Comparison of ENCODE assay signal across 11 cellular contexts in genomic region chr16:586645-587590, GRCh38. TPM values are rescaled to one million over a fixed set of nuclear protein-coding genes. Genes with fewer than 3 reads are reported as not detected.
A peak's percentile ranks its signal among the peaks of the same experiment; 100 is the strongest.
DNase-seq lines count a peak whose midpoint lies in the region; FAIRE-seq and TF ChIP-seq lines count a peak whose summit lies in the region.
"Had no signal": no experiment of that assay in that cellular context is flagged by ENCODE, and none has a peak within 500 bp of the region (broad histone marks: within the 10 kb centered on the region; RNA-seq: fewer than 3 reads in every experiment).

No MANE protein-coding gene starts in this region.

- peaks cover 13% of the 10 kb centered on the region for H4K20me1 ChIP-seq in PC-9 (ENCODE audit: insufficient read depth)
- no peaks in the 10 kb centered on the region for H4K20me1 ChIP-seq in endothelial cell of umbilical vein (replicated peaks; ENCODE audit: control insufficient read depth, extremely low read depth, insufficient read depth, low read length)

- H3K9ac ChIP-seq in endothelial cell of umbilical vein (replicated peaks; ENCODE audit: extremely low read depth, insufficient read depth, low read length): no peak overlapping the region
- H3K9ac ChIP-seq in skeletal muscle satellite cell (ENCODE audit: low read depth, low read length): no peak overlapping the region

- DNase-seq in activated CD4-positive, alpha-beta T cell treated with anti-CD3 and anti-CD28 coated beads, Interleukin-2, amount 10 ng/mL, durations not matched to agents 24 days and 14 days: no peak
- no peak for DNase-seq in activated CD4-positive, alpha-beta T cell treated with anti-CD3 and anti-CD28 coated beads for 4 hours
- no peak for DNase-seq in PC-9
- no peak for DNase-seq in endothelial cell of umbilical vein (ENCODE audit: low read depth, low spot score)
- no peak for DNase-seq in kidney tubule cell (ENCODE audit: low spot score)
- no peak for DNase-seq in esophagus squamous epithelium (lab: John Stamatoyannopoulos, UW)
- DNase-seq in middle frontal gyrus (ENCODE audit: extremely low spot score, low spot score): no peak
- DNase-seq: activated CD4-positive, alpha-beta T cell treated with anti-CD3 and anti-CD28 coated beads, Interleukin-2, amount 50 U/mL, for 4 hours had no signal

- H3K9me1 ChIP-seq in endothelial cell of umbilical vein (replicated peaks; ENCODE audit: control insufficient read depth, extremely low read depth, insufficient read depth, low read length): no peaks in the 10 kb centered on the region

- POLR2A ChIA-PET in PC-9 (lab: Charles Lee; ENCODE audit: unreplicated experiment) (no interaction called here), endothelial cell of umbilical vein (lab: Charles Lee) (interaction anchor here (0.7 kb wide), 1 partner anchor 18 kb away, joined by 4 read pairs; no protein-coding TSS in a partner anchor)

- H3K27ac Mint-ChIP-seq in activated CD4-positive, alpha-beta T cell treated with anti-CD3 and anti-CD28 coated beads, Interleukin-2, amount 10 ng/mL, durations not matched to agents 24 days and 14 days: peak overlapping the region; percentile 91

- no peak overlapping the region for H2AFZ ChIP-seq in PC-9
- H2AFZ ChIP-seq in endothelial cell of umbilical vein (ENCODE audit: low read depth, low read length): no peak overlapping the region

- H3K4me2 ChIP-seq in PC-9 (peak overlapping the region; percentile 84), endothelial cell of umbilical vein (ENCODE audit: insufficient read depth, low read length) (no peak overlapping the region), skeletal muscle satellite cell (ENCODE audit: low read length) (peak overlapping the region; percentile 40)

- CTCF ChIA-PET in PC-9 (lab: Charles Lee) (interaction anchor here (0.7 kb wide), 1 partner anchor 203 kb away, joined by 5 read pairs; no protein-coding TSS in a partner anchor), endothelial cell of umbilical vein (lab: Charles Lee) (interaction anchor here (1.0 kb wide), 1 partner anchor 49 kb away, joined by 4 read pairs; the partner anchor contains the start of gene METTL26)

- no peaks in the 10 kb centered on the region for H3K9me2 ChIP-seq in PC-9 (ENCODE audit: insufficient read depth)

- H3K27me3 Mint-ChIP-seq in activated CD4-positive, alpha-beta T cell treated with anti-CD3 and anti-CD28 coated beads, Interleukin-2, amount 10 ng/mL, durations not matched to agents 24 days and 14 days: no peaks in the 10 kb centered on the region

- dilution Hi-C loops in endothelial cell of umbilical vein (cut with MboI; ENCODE audit: extremely low pct_ligation_motif_present, low sequenced_read_pairs): no loop called here

- H3K4me3 ChIP-seq in PC-9 (peak overlapping the region; percentile 79; the same call in 1 of the 2 replicates), endothelial cell of umbilical vein (replicated peaks in 1 of 3; ENCODE audit: insufficient read depth in 1 of 3, low read depth in 1 of 3, low read length in 3 of 3) (no peak overlapping the region), skeletal muscle satellite cell (ENCODE audit: low read length) (no peak overlapping the region), esophagus squamous epithelium (no peak overlapping the region)

- H3K27ac ChIP-seq in PC-9: no peak overlapping the region
- H3K27ac ChIP-seq in endothelial cell of umbilical vein (ENCODE audit: insufficient read depth, low read depth, low read length): no peak overlapping the region
- H3K27ac ChIP-seq in esophagus squamous epithelium: peak overlapping the region in 1 of 4 donors; percentile 16

- no peaks in the 10 kb centered on the region for H3K27me3 ChIP-seq in PC-9 (ENCODE audit: insufficient read depth, low read depth)
- H3K27me3 ChIP-seq in endothelial cell of umbilical vein (ENCODE audit: control insufficient read depth in 2 of 2, insufficient read depth in 2 of 2, low read length in 2 of 2): no peaks in the 10 kb centered on the region
- H3K27me3 ChIP-seq in skeletal muscle satellite cell (ENCODE audit: control insufficient read depth, insufficient read depth, low read length): no peaks in the 10 kb centered on the region
- H3K27me3 ChIP-seq in esophagus squamous epithelium: peaks cover 0 to 6% (median 0%) of the 10 kb centered on the region in 4 donors

- H3K9me3 ChIP-seq in PC-9 (ENCODE audit: insufficient read depth, low read depth) (no peaks in the 10 kb centered on the region), endothelial cell of umbilical vein (replicated peaks; ENCODE audit: control insufficient read depth, insufficient read depth, low read length) (no peaks in the 10 kb centered on the region), skeletal muscle satellite cell (replicated peaks; ENCODE audit: low read length) (no peaks in the 10 kb centered on the region), esophagus squamous epithelium (no peaks in the 10 kb centered on the region)

- TF ChIP-seq POLR2A in endothelial cell of umbilical vein (IDR thresholded peaks at IDR 0.05; ENCODE audit: low read depth, low read length) (peak; percentile 7), esophagus squamous epithelium (IDR thresholded peaks at IDR 0.05) (no peak)

- H3K4me1 Mint-ChIP-seq in activated CD4-positive, alpha-beta T cell treated with anti-CD3 and anti-CD28 coated beads, Interleukin-2, amount 10 ng/mL, durations not matched to agents 24 days and 14 days: peaks cover 12% of the 10 kb centered on the region

- H3K4me1 ChIP-seq in PC-9 (replicated peaks; ENCODE audit: insufficient read depth) (peaks cover 20% of the 10 kb centered on the region), endothelial cell of umbilical vein (ENCODE audit: control insufficient read depth, extremely low read depth, insufficient read depth, low read length) (peaks cover 16% of the 10 kb centered on the region), skeletal muscle satellite cell (ENCODE audit: control insufficient read depth, insufficient read depth, low read length) (peaks cover 38% of the 10 kb centered on the region), esophagus squamous epithelium (peaks cover 36 to 62% (median 36%) of the 10 kb centered on the region in 3 donors)

- H3F3A ChIP-seq in PC-9 (ENCODE audit: insufficient read depth, low read depth): peaks cover 14% of the 10 kb centered on the region

- TF ChIP-seq CTCF in PC-9 (conservative IDR thresholded peaks at IDR 0.05) (no peak), endothelial cell of umbilical vein (IDR thresholded peaks at IDR 0.05; ENCODE audit: extremely low read depth in 1 of 2, insufficient read depth in 1 of 2, low read depth in 1 of 2, low read length in 2 of 2) (no peak), esophagus squamous epithelium (IDR thresholded peaks at IDR 0.05) (no peak)

- BruUV-seq in PC-9 (replicated peaks; lab: Mats Ljungman, UMichigan) (no TSS peak), endothelial cell of umbilical vein (replicated peaks; lab: Mats Ljungman, UMichigan) (no TSS peak)

- FAIRE-seq in endothelial cell of umbilical vein (lab: Jason Lieb, UNC): no peak
- FAIRE-seq: endometrium had no signal

- 48 to 83% methylated on average over 2 to 3 of the region's 14 CpGs for WGBS in esophagus squamous epithelium, 2 donors

- peak overlapping the region; percentile 95 for H3K4me3 Mint-ChIP-seq in activated CD4-positive, alpha-beta T cell treated with anti-CD3 and anti-CD28 coated beads, Interleukin-2, amount 10 ng/mL, durations not matched to agents 24 days and 14 days

- H3K79me2 ChIP-seq in PC-9 (ENCODE audit: low read depth) (peaks cover 38% of the 10 kb centered on the region), endothelial cell of umbilical vein (ENCODE audit: control insufficient read depth, insufficient read depth, low read length) (peaks cover 16% of the 10 kb centered on the region)

- H3K36me3 Mint-ChIP-seq in activated CD4-positive, alpha-beta T cell treated with anti-CD3 and anti-CD28 coated beads, Interleukin-2, amount 10 ng/mL, durations not matched to agents 24 days and 14 days (ENCODE audit: low read depth): peaks cover 7% of the 10 kb centered on the region

- H3K36me3 ChIP-seq in PC-9 (ENCODE audit: low read depth): no peaks in the 10 kb centered on the region
- no peaks in the 10 kb centered on the region for H3K36me3 ChIP-seq in endothelial cell of umbilical vein (ENCODE audit: control insufficient read depth in 2 of 2, extremely low read depth in 1 of 2, insufficient read depth in 2 of 2, low read length in 2 of 2)
- peaks cover 6% of the 10 kb centered on the region for H3K36me3 ChIP-seq in skeletal muscle satellite cell (ENCODE audit: insufficient read depth, low read length)
- no peaks in the 10 kb centered on the region for H3K36me3 ChIP-seq in esophagus squamous epithelium

- intact Hi-C loops in activated CD4-positive, alpha-beta T cell treated with anti-CD3 and anti-CD28 coated beads, Interleukin-2, amount 10 ng/mL, durations not matched to agents 24 days and 14 days (cut with micrococcal nuclease): no loop called here
- intact Hi-C loops in PC-9 (cut with micrococcal nuclease; ENCODE audit: unreplicated experiment) (no loop called here), endothelial cell of umbilical vein (cut with micrococcal nuclease) (loop anchor here (5.0 kb wide), 1 partner anchor 195 kb away; no protein-coding TSS in a partner anchor), esophagus squamous epithelium (cut with DNase I) (loop anchor here (10.0 kb wide), 1 partner anchor 78 kb away; the partner anchor contains the start of gene RHOT2)

- H3K9me3 Mint-ChIP-seq in activated CD4-positive, alpha-beta T cell treated with anti-CD3 and anti-CD28 coated beads, Interleukin-2, amount 10 ng/mL, durations not matched to agents 24 days and 14 days: no peaks in the 10 kb centered on the region

RNA-seq across cellular contexts. Expression of gene RAB40C, which starts 2.9 kb away (rescaled TPM):
- total RNA-seq in activated CD4-positive, alpha-beta T cell treated with anti-CD3 and anti-CD28 coated beads, Interleukin-2, amount 10 ng/mL, durations not matched to agents 24 days and 14 days: 12.5 and 16.5 TPM in 2 replicates
- total RNA-seq in PC-9 (2021) (43.6 and 47.1 TPM in 2 replicates), endothelial cell of umbilical vein (16.7 and 18.8 TPM in 2 replicates), esophagus squamous epithelium (10 to 100 TPM; 14.2 to 31.4 (median 20.3) TPM)
- 12.4 and 16.3 TPM in 2 replicates for polyA plus RNA-seq in endothelial cell of umbilical vein
- 8.3 and 10.9 TPM in 2 replicates for polyA plus RNA-seq in endothelial cell of umbilical vein (2011; cell fraction: cytosol; rRNA removed)
- polyA plus RNA-seq in endothelial cell of umbilical vein (2011; cell fraction: nucleus; rRNA removed): 13.7 and 15.5 TPM in 2 replicates
- 11.0 and 14.9 TPM in 2 replicates for polyA plus RNA-seq in endothelial cell of umbilical vein (2012)
- polyA minus RNA-seq in endothelial cell of umbilical vein: 7.6 and 8.3 TPM in 2 replicates
- 17.3 TPM for polyA minus RNA-seq in endothelial cell of umbilical vein (2011; cell fraction: cytosol; rRNA and poly(A)+ RNA removed)
- 3.1 and 6.3 TPM in 2 replicates for polyA minus RNA-seq in endothelial cell of umbilical vein (2011; cell fraction: nucleus; rRNA and poly(A)+ RNA removed)
- total RNA-seq in skeletal muscle satellite cell (2012; rRNA removed): 13.2 and 14.6 TPM in 2 replicates

RNA-seq across cellular contexts. Expression of gene PIGQ, which starts 17.1 kb away (rescaled TPM):
- total RNA-seq in activated CD4-positive, alpha-beta T cell treated with anti-CD3 and anti-CD28 coated beads, Interleukin-2, amount 10 ng/mL, durations not matched to agents 24 days and 14 days: 43.2 and 50.3 TPM in 2 replicates
- total RNA-seq in PC-9 (2021): 72.5 and 96.1 TPM in 2 replicates
- 56.8 and 67.7 TPM in 2 replicates for total RNA-seq in endothelial cell of umbilical vein
- 66.9 and 82.9 TPM in 2 replicates for polyA plus RNA-seq in endothelial cell of umbilical vein
- 30.5 and 46.1 TPM in 2 replicates for polyA plus RNA-seq in endothelial cell of umbilical vein (2011; cell fraction: cytosol; rRNA removed)
- polyA plus RNA-seq in endothelial cell of umbilical vein (2011; cell fraction: nucleus; rRNA removed): 108 and 124 TPM in 2 replicates
- 21.3 and 30.6 TPM in 2 replicates for polyA plus RNA-seq in endothelial cell of umbilical vein (2012)
- 42.4 and 65.2 TPM in 2 replicates for polyA minus RNA-seq in endothelial cell of umbilical vein
- polyA minus RNA-seq in endothelial cell of umbilical vein (2011; cell fraction: cytosol; rRNA and poly(A)+ RNA removed): 51.1 TPM
- polyA minus RNA-seq in endothelial cell of umbilical vein (2011; cell fraction: nucleus; rRNA and poly(A)+ RNA removed): 30.8 and 49.5 TPM in 2 replicates
- total RNA-seq in skeletal muscle satellite cell (2012; rRNA removed): 16.0 and 22.7 TPM in 2 replicates
- 10 to 100 TPM; 15.9 to 24.0 (median 20.4) TPM for total RNA-seq in esophagus squamous epithelium

RNA-seq across cellular contexts. Expression of gene NHLRC4, which starts 20.1 kb away (rescaled TPM):
- 1.1 TPM in 2 replicates for total RNA-seq in activated CD4-positive, alpha-beta T cell treated with anti-CD3 and anti-CD28 coated beads, Interleukin-2, amount 10 ng/mL, durations not matched to agents 24 days and 14 days
- total RNA-seq in PC-9 (2021) (not detected in 2 replicates), endothelial cell of umbilical vein (0.30 and 0.73 TPM in 2 replicates), esophagus squamous epithelium (under 1 TPM in 3 of 4 donors, not detected in 1; 0.09 to 0.95 (median 0.59) TPM)
- polyA plus RNA-seq in endothelial cell of umbilical vein: 0.94 and 0.96 TPM in 2 replicates
- polyA plus RNA-seq in endothelial cell of umbilical vein (2011; cell fraction: cytosol; rRNA removed): 0.40 and 0.55 TPM in 2 replicates
- polyA plus RNA-seq in endothelial cell of umbilical vein (2011; cell fraction: nucleus; rRNA removed): 0.61 and 0.97 TPM in 2 replicates
- 0.44 and 0.56 TPM in 2 replicates for polyA plus RNA-seq in endothelial cell of umbilical vein (2012)
- 0.42 TPM in 1 of 2 replicates, not detected in the other for polyA minus RNA-seq in endothelial cell of umbilical vein
- polyA minus RNA-seq in endothelial cell of umbilical vein (2011; cell fraction: cytosol; rRNA and poly(A)+ RNA removed): not detected
- polyA minus RNA-seq in endothelial cell of umbilical vein (2011; cell fraction: nucleus; rRNA and poly(A)+ RNA removed): 0.34 and 0.38 TPM in 2 replicates
- total RNA-seq in skeletal muscle satellite cell (2012; rRNA removed): 0.44 and 1.8 TPM in 2 replicates
- polyA plus RNA-seq: neural cell had no signal

RNA-seq across cellular contexts. Expression of gene PRR35, which starts 26.7 kb away (rescaled TPM):
- total RNA-seq in activated CD4-positive, alpha-beta T cell treated with anti-CD3 and anti-CD28 coated beads, Interleukin-2, amount 10 ng/mL, durations not matched to agents 24 days and 14 days: not detected in 2 replicates
- total RNA-seq in PC-9 (2021) (0.35 TPM in 1 of 2 replicates, not detected in the other), endothelial cell of umbilical vein (not detected in 2 replicates), esophagus squamous epithelium (not detected)
- polyA plus RNA-seq in endothelial cell of umbilical vein: not detected in 2 replicates
- polyA plus RNA-seq in endothelial cell of umbilical vein (2011; cell fraction: cytosol; rRNA removed): not detected in 2 replicates
- polyA plus RNA-seq in endothelial cell of umbilical vein (2011; cell fraction: nucleus; rRNA removed): not detected in 2 replicates
- not detected in 2 replicates for polyA plus RNA-seq in endothelial cell of umbilical vein (2012)
- not detected in 2 replicates for polyA minus RNA-seq in endothelial cell of umbilical vein
- not detected for polyA minus RNA-seq in endothelial cell of umbilical vein (2011; cell fraction: cytosol; rRNA and poly(A)+ RNA removed)
- polyA minus RNA-seq in endothelial cell of umbilical vein (2011; cell fraction: nucleus; rRNA and poly(A)+ RNA removed): not detected in 2 replicates
- total RNA-seq in skeletal muscle satellite cell (2012; rRNA removed): not detected in 2 replicates
- polyA plus RNA-seq: neural cell had no signal

RNA-seq across cellular contexts. Expression of gene WFIKKN1, which starts 43.9 kb away (rescaled TPM):
- total RNA-seq in activated CD4-positive, alpha-beta T cell treated with anti-CD3 and anti-CD28 coated beads, Interleukin-2, amount 10 ng/mL, durations not matched to agents 24 days and 14 days: 0.44 and 0.45 TPM in 2 replicates
- total RNA-seq in PC-9 (2021): 6.9 and 9.2 TPM in 2 replicates
- total RNA-seq in endothelial cell of umbilical vein: 0.28 and 0.40 TPM in 2 replicates
- 0.03 and 0.06 TPM in 2 replicates for polyA plus RNA-seq in endothelial cell of umbilical vein
- polyA plus RNA-seq in endothelial cell of umbilical vein (2011; cell fraction: cytosol; rRNA removed): 0.03 TPM in 1 of 2 replicates, not detected in the other
- 0.24 and 0.28 TPM in 2 replicates for polyA plus RNA-seq in endothelial cell of umbilical vein (2011; cell fraction: nucleus; rRNA removed)
- polyA plus RNA-seq in endothelial cell of umbilical vein (2012): not detected in 2 replicates
- polyA minus RNA-seq in endothelial cell of umbilical vein: 0.10 and 0.15 TPM in 2 replicates
- polyA minus RNA-seq in endothelial cell of umbilical vein (2011; cell fraction: cytosol; rRNA and poly(A)+ RNA removed): 7.5 TPM
- polyA minus RNA-seq in endothelial cell of umbilical vein (2011; cell fraction: nucleus; rRNA and poly(A)+ RNA removed): 0.14 and 0.48 TPM in 2 replicates
- total RNA-seq in skeletal muscle satellite cell (2012; rRNA removed): under 0.01 and 0.25 TPM in 2 replicates
- 1 to 10 TPM in 1 of 4 donors, under 1 TPM in 3; under 0.01 to 1.8 (median 0.29) TPM for total RNA-seq in esophagus squamous epithelium

Comparison
In these comparisons a context has a peak if more than half of its experiments do, and no peak if none do; other contexts are left out.
1. intact Hi-C loops: an anchor here in endothelial cell of umbilical vein (5.0 kb wide) and esophagus squamous epithelium (10.0 kb wide); none called in activated CD4-positive, alpha-beta T cell treated with anti-CD3 and anti-CD28 coated beads, Interleukin-2, amount 10 ng/mL, durations not matched to agents 24 days and 14 days and PC-9.